Comparison of ENCODE assay signal across 16 cellular contexts in genomic region chr1:39690225-39690624, GRCh38. TPM values are rescaled to one million over a fixed set of nuclear protein-coding genes. Genes with fewer than 3 reads are reported as not detected.
DNase-seq lines count a peak whose midpoint lies in the region; ATAC-seq and TF ChIP-seq lines count a peak whose summit lies in the region.
"Had no signal": no experiment of that assay in that cellular context is flagged by ENCODE, and none has a peak within 500 bp of the region (broad histone marks: within the 10 kb centered on the region; RNA-seq: fewer than 3 reads in every experiment).

No MANE protein-coding gene starts in this region.

- no peak overlapping the region for H3K27ac ChIP-seq in WERI-Rb-1
- H3K27ac ChIP-seq: C4-2B, left lung had no signal

- no peak overlapping the region for H3K4me3 ChIP-seq in WERI-Rb-1 (ENCODE audit: low read depth, low read length)

- TF ChIP-seq CTCF in chondrocyte (IDR thresholded peaks at IDR 0.05) (no peak), neural crest cell (conservative IDR thresholded peaks at IDR 0.05) (no peak), WERI-Rb-1 (IDR thresholded peaks at IDR 0.05; ENCODE audit: low read depth, low read length) (no peak)

- H3K27ac Mint-ChIP-seq in T-helper 2 cell treated with Interferon-gamma antibody and Interleukin-4, amounts not matched to agents 5 μg/mL and 100 μg/mL, for 36 hours = peak overlapping the region; percentile 39
- H3K27ac Mint-ChIP-seq in T-cell = peak overlapping the region; percentile 72 to 90
- H3K27ac Mint-ChIP-seq in chondrocyte (ENCODE audit: unreplicated experiment) = no peak overlapping the region
- H3K27ac Mint-ChIP-seq in neural crest cell (ENCODE audit: unreplicated experiment) = no peak overlapping the region

- DNase-seq in T-helper 2 cell treated with Interferon-gamma antibody and Interleukin-4, amounts not matched to agents 5 μg/mL and 100 μg/mL, for 36 hours (ENCODE audit: low spot score) = no peak
- DNase-seq in T-helper 2 cell (no peak), T-cell (no peak), chondrocyte (ENCODE audit: low spot score) (no peak), neural crest cell (ENCODE audit: low read depth, low spot score) (no peak), DMS53 treated with DMSO at 0.1 percent for 48 hours (lab: John Stamatoyannopoulos, UW; ENCODE audit: unreplicated experiment) (no peak), NCI-H524 (lab: John Stamatoyannopoulos, UW) (no peak), WERI-Rb-1 (no peak)
- DNase-seq: 8988T; left lung; NCI-H1436 treated with DMSO at 0.1 percent for 48 hours; stimulated activated CD4-positive, alpha-beta T cell treated with anti-CD3 and anti-CD28 coated beads, Interleukin-15, amount 100 ng/mL, for 24 hours had no signal

- peaks cover 15% of the 10 kb centered on the region for H3K27me3 ChIP-seq in WERI-Rb-1 (ENCODE audit: insufficient read depth, low read depth, severe bottlenecking)

- H3K36me3 Mint-ChIP-seq in T-helper 2 cell treated with Interferon-gamma antibody and Interleukin-4, amounts not matched to agents 5 μg/mL and 100 μg/mL, for 36 hours (ENCODE audit: low read depth) = no peaks in the 10 kb centered on the region
- H3K36me3 Mint-ChIP-seq in T-cell (peaks cover 10% of the 10 kb centered on the region), chondrocyte (ENCODE audit: low read depth) (no peaks in the 10 kb centered on the region), neural crest cell (ENCODE audit: low read depth) (no peaks in the 10 kb centered on the region)

- peaks cover 16% of the 10 kb centered on the region for H3K4me1 Mint-ChIP-seq in T-helper 2 cell treated with Interferon-gamma antibody and Interleukin-4, amounts not matched to agents 5 μg/mL and 100 μg/mL, for 36 hours (ENCODE audit: low read depth)
- H3K4me1 Mint-ChIP-seq in T-cell (peaks cover 43 to 52% (median 43%) of the 10 kb centered on the region in 3 donors), chondrocyte (ENCODE audit: low read depth) (peaks cover 12% of the 10 kb centered on the region), neural crest cell (peaks cover 15% of the 10 kb centered on the region)

- POLR2A ChIA-PET in T-cell (lab: Charles Lee) = interaction anchor here in 1 of 2 donors (0.9 kb wide), 1 partner anchor 32 kb away, joined by 3 read pairs; no protein-coding TSS in a partner anchor

- peaks cover 74% of the 10 kb centered on the region for H3K27me3 Mint-ChIP-seq in T-helper 2 cell treated with Interferon-gamma antibody and Interleukin-4, amounts not matched to agents 5 μg/mL and 100 μg/mL, for 36 hours (ENCODE audit: low read depth)
- H3K27me3 Mint-ChIP-seq in T-cell (peaks cover 5% of the 10 kb centered on the region in 2 donors), chondrocyte (ENCODE audit: low read depth) (peaks cover 70% of the 10 kb centered on the region), neural crest cell (ENCODE audit: low read depth) (peaks cover 91% of the 10 kb centered on the region)

- H3K36me3 ChIP-seq in WERI-Rb-1 = no peaks in the 10 kb centered on the region
- H3K36me3 ChIP-seq: left lung had no signal

- H3K4me3 Mint-ChIP-seq in T-helper 2 cell treated with Interferon-gamma antibody and Interleukin-4, amounts not matched to agents 5 μg/mL and 100 μg/mL, for 36 hours = peak overlapping the region; percentile 83
- H3K4me3 Mint-ChIP-seq in T-cell = peak overlapping the region; percentile 85 to 91 (median 86)
- H3K4me3 Mint-ChIP-seq in chondrocyte (ENCODE audit: unreplicated experiment) = peak overlapping the region; percentile 16
- peak overlapping the region; percentile 40 for H3K4me3 Mint-ChIP-seq in neural crest cell

- CTCF ChIA-PET in T-cell (lab: Charles Lee) = no interaction called here

- no peaks in the 10 kb centered on the region for H3K9me3 Mint-ChIP-seq in T-helper 2 cell treated with Interferon-gamma antibody and Interleukin-4, amounts not matched to agents 5 μg/mL and 100 μg/mL, for 36 hours
- H3K9me3 Mint-ChIP-seq in T-cell (no peaks in the 10 kb centered on the region), chondrocyte (ENCODE audit: low read depth) (no peaks in the 10 kb centered on the region), neural crest cell (no peaks in the 10 kb centered on the region)

- no peak for ATAC-seq in T-cell (replicated peaks in 1 of 4)
- ATAC-seq: left lung had no signal

- H3K9me3 ChIP-seq in WERI-Rb-1 (ENCODE audit: severe bottlenecking) = no peaks in the 10 kb centered on the region
- H3K9me3 ChIP-seq: left lung had no signal

RNA-seq across cellular contexts. Expression of gene HPCAL4, which starts 1.0 kb away (rescaled TPM):
- total RNA-seq in T-cell = 10 to 100 TPM; 10.3 to 38.5 (median 28.5) TPM
- not detected in 3 replicates for total RNA-seq in chondrocyte
- total RNA-seq in neural crest cell = 0.49 and 0.68 TPM in 2 replicates
- total RNA-seq: HT1080 had no signal

RNA-seq across cellular contexts. Expression of gene NT5C1A, which starts 18.3 kb away (rescaled TPM):
- total RNA-seq in T-cell (1 to 10 TPM in 1 of 5 donors, under 1 TPM in 3, not detected in 1; 0.22 to 1.3 (median 0.42) TPM), chondrocyte (0.31 to 0.32 TPM in 2 of 3 replicates, not detected in the other), neural crest cell (not detected in 2 replicates)
- total RNA-seq: Daoy, HT1080 had no signal

RNA-seq across cellular contexts. Expression of gene PPIE, which starts 48.5 kb away (rescaled TPM):
- total RNA-seq in T-cell = 10 to 100 TPM; 50.8 to 72.6 (median 58.7) TPM
- 31.5 to 32.7 TPM (median 32.6 TPM) in 3 replicates for total RNA-seq in chondrocyte
- total RNA-seq in neural crest cell = 51.3 and 56.2 TPM in 2 replicates

RNA-seq across cellular contexts. Expression of gene HEYL, which starts 50.8 kb away (rescaled TPM):
- total RNA-seq in T-cell (under 1 TPM in 2 of 5 donors, not detected in 3; 0.15 to 0.25 TPM), chondrocyte (11.8 to 65.1 TPM (median 63.2 TPM) in 3 replicates), neural crest cell (4.9 and 5.0 TPM in 2 replicates)
- total RNA-seq: Daoy; HT1080; T-helper 1 cell treated with Interleukin-12 subunit alpha and Interleukin-12 subunit beta and Interleukin-4 antibody, amounts not matched to agents 30 ng/mL and 1 ng/mL, for 36 hours had no signal

Comparison
In these comparisons a context has a peak if more than half of its experiments do, and no peak if none do; other contexts are left out.
1. H3K27ac Mint-ChIP-seq: peak in T-helper 2 cell treated with Interferon-gamma antibody and Interleukin-4, amounts not matched to agents 5 μg/mL and 100 μg/mL, for 36 hours (single experiment) and T-cell (2 of 2); none in chondrocyte (single experiment) and neural crest cell (single experiment).
2. H3K4me3 Mint-ChIP-seq: peak in every context shown above with its lines; median percentile 86 in T-cell; 83 in T-helper 2 cell treated with Interferon-gamma antibody and Interleukin-4, amounts not matched to agents 5 μg/mL and 100 μg/mL, for 36 hours; 40 in neural crest cell; 16 in chondrocyte.